Comparison of ENCODE assay signal across 1 cellular context in the genomic region with DNA sequence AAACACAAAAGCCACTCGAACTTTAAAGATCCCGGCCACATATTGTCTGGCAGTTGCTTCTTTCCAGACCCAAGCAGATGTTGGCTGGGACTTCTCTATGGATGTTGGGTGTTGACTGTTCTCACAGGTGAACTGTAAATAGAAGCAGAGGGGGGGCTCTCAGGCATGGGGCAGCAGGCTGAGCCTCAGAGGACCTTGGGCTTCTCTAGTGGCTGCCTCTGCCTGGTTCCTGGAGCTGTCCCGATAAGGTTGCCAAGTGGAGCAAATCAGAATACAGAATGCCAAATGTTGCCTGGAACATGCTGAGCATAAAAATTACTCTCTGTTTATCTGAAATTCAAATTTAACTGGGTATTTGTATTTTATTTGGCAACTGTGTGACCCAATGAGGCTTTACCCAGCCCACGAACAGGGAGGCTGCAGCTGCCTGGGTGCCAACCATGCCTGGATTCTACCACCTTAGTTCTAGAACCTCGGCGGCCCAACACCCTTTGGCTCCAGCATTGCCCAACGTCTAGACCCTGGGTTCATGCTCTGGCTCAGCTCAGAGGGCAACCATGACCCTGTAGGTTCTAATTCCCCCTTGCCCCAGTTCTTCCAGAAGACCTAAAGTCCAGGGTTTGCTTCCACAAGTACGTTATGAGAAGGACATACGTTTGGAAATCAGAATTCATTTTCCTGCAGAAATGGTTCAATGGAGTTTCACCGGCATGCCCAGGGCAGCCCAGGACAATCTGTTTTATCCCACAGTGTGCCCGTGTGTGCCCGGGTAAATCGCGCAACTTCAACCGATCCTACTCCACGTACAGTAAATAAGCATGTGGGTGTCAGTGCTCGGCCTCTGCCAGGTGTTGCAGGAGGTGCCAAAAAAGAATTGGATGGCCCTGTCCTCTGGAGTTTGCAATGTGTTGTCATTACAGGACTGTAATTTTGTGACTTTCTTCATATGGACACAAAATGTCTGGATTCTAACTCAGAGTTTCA.
TF ChIP-seq lines count a peak whose summit lies in the region.

No MANE protein-coding gene starts in this region.

TF ChIP-seq in HepG2, 621 proteins besides CTCF, POLR2A, EP300 and RAD21 (continued from another document and continues in another):
- TF ChIP-seq, protein P1, sequence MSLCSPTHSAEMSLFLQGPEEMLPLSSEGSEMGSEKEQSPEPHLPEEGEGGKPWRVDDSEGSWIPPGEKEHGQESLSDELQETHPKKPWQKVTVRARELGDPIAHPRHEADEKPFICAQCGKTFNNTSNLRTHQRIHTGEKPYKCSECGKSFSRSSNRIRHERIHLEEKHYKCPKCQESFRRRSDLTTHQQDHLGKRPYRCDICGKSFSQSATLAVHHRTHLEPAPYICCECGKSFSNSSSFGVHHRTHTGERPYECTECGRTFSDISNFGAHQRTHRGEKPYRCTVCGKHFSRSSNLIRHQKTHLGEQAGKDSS (CRISPR knock-in tag; IDR thresholded peaks at IDR 0.05; ENCODE audit: borderline replicate concordance, low read depth) = no peak
- no peak for TF ChIP-seq SOX6 (IDR thresholded peaks at IDR 0.05)
- TF ChIP-seq SOX6 (CRISPR knock-in tag; IDR thresholded peaks at IDR 0.05) = peak; percentile 64
- 0 out of 2 replicates have a peak, but pooled peaks have one; percentile 43 for TF ChIP-seq SNAI1 (CRISPR knock-in tag; IDR thresholded peaks at IDR 0.05; ENCODE audit: borderline replicate concordance)
- no peak for TF ChIP-seq MBNL3 (CRISPR knock-in tag; conservative IDR thresholded peaks at IDR 0.05)
- TF ChIP-seq RXRA (CRISPR knock-in tag; IDR thresholded peaks at IDR 0.05) = 0 out of 2 replicates have a peak, but pooled peaks have one; percentile 25
- TF ChIP-seq, protein P2, sequence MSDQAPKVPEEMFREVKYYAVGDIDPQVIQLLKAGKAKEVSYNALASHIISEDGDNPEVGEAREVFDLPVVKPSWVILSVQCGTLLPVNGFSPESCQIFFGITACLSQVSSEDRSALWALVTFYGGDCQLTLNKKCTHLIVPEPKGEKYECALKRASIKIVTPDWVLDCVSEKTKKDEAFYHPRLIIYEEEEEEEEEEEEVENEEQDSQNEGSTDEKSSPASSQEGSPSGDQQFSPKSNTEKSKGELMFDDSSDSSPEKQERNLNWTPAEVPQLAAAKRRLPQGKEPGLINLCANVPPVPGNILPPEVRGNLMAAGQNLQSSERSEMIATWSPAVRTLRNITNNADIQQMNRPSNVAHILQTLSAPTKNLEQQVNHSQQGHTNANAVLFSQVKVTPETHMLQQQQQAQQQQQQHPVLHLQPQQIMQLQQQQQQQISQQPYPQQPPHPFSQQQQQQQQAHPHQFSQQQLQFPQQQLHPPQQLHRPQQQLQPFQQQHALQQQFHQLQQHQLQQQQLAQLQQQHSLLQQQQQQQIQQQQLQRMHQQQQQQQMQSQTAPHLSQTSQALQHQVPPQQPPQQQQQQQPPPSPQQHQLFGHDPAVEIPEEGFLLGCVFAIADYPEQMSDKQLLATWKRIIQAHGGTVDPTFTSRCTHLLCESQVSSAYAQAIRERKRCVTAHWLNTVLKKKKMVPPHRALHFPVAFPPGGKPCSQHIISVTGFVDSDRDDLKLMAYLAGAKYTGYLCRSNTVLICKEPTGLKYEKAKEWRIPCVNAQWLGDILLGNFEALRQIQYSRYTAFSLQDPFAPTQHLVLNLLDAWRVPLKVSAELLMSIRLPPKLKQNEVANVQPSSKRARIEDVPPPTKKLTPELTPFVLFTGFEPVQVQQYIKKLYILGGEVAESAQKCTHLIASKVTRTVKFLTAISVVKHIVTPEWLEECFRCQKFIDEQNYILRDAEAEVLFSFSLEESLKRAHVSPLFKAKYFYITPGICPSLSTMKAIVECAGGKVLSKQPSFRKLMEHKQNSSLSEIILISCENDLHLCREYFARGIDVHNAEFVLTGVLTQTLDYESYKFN (CRISPR knock-in tag; conservative IDR thresholded peaks at IDR 0.05) = peak; percentile 76
- TF ChIP-seq HHEX (CRISPR knock-in tag; IDR thresholded peaks at IDR 0.05) = no peak
- peak; percentile 80 for TF ChIP-seq GATAD2A (CRISPR knock-in tag; IDR thresholded peaks at IDR 0.05)
- peak; percentile 69; the same call in 1 of the 2 replicates for TF ChIP-seq FOXK1 (CRISPR knock-in tag; IDR thresholded peaks at IDR 0.05; ENCODE audit: borderline replicate concordance, low read depth)
- TF ChIP-seq, protein P3, sequence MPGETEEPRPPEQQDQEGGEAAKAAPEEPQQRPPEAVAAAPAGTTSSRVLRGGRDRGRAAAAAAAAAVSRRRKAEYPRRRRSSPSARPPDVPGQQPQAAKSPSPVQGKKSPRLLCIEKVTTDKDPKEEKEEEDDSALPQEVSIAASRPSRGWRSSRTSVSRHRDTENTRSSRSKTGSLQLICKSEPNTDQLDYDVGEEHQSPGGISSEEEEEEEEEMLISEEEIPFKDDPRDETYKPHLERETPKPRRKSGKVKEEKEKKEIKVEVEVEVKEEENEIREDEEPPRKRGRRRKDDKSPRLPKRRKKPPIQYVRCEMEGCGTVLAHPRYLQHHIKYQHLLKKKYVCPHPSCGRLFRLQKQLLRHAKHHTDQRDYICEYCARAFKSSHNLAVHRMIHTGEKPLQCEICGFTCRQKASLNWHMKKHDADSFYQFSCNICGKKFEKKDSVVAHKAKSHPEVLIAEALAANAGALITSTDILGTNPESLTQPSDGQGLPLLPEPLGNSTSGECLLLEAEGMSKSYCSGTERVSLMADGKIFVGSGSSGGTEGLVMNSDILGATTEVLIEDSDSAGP (CRISPR knock-in tag; IDR thresholded peaks at IDR 0.05; ENCODE audit: borderline replicate concordance) = 0 out of 2 replicates have a peak, but pooled peaks have one; percentile 47
- TF ChIP-seq ZNF761 (CRISPR knock-in tag; conservative IDR thresholded peaks at IDR 0.05) = no peak
- no peak for TF ChIP-seq ZIK1 (CRISPR knock-in tag; IDR thresholded peaks at IDR 0.05; ENCODE audit: borderline replicate concordance, low read depth)
- TF ChIP-seq, protein P4, sequence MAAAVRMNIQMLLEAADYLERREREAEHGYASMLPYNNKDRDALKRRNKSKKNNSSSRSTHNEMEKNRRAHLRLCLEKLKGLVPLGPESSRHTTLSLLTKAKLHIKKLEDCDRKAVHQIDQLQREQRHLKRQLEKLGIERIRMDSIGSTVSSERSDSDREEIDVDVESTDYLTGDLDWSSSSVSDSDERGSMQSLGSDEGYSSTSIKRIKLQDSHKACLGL (CRISPR knock-in tag; IDR thresholded peaks at IDR 0.05) = no peak
- TF ChIP-seq SIN3A (IDR thresholded peaks at IDR 0.05; ENCODE audit: borderline replicate concordance, low read depth, low read length) = no peak
- TF ChIP-seq, protein P5, sequence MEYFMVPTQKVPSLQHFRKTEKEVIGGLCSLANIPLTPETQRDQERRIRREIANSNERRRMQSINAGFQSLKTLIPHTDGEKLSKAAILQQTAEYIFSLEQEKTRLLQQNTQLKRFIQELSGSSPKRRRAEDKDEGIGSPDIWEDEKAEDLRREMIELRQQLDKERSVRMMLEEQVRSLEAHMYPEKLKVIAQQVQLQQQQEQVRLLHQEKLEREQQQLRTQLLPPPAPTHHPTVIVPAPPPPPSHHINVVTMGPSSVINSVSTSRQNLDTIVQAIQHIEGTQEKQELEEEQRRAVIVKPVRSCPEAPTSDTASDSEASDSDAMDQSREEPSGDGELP (IDR thresholded peaks at IDR 0.05; ENCODE audit: borderline replicate concordance, low read depth) = peak; percentile 80; the same call in 1 of the 2 replicates
- TF ChIP-seq ZNF749 (CRISPR knock-in tag; IDR thresholded peaks at IDR 0.05; ENCODE audit: borderline replicate concordance) = no peak
- TF ChIP-seq ZBTB20 (CRISPR knock-in tag; IDR thresholded peaks at IDR 0.05; ENCODE audit: borderline replicate concordance, low read depth) = no peak
- TF ChIP-seq, protein P6, sequence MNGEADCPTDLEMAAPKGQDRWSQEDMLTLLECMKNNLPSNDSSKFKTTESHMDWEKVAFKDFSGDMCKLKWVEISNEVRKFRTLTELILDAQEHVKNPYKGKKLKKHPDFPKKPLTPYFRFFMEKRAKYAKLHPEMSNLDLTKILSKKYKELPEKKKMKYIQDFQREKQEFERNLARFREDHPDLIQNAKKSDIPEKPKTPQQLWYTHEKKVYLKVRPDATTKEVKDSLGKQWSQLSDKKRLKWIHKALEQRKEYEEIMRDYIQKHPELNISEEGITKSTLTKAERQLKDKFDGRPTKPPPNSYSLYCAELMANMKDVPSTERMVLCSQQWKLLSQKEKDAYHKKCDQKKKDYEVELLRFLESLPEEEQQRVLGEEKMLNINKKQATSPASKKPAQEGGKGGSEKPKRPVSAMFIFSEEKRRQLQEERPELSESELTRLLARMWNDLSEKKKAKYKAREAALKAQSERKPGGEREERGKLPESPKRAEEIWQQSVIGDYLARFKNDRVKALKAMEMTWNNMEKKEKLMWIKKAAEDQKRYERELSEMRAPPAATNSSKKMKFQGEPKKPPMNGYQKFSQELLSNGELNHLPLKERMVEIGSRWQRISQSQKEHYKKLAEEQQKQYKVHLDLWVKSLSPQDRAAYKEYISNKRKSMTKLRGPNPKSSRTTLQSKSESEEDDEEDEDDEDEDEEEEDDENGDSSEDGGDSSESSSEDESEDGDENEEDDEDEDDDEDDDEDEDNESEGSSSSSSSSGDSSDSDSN (CRISPR knock-in tag; IDR thresholded peaks at IDR 0.05) = 0 out of 2 replicates have a peak, but pooled peaks have one; percentile 40
- 0 out of 2 replicates have a peak, but pooled peaks have one; percentile 20 for TF ChIP-seq ZNF441 (CRISPR knock-in tag; IDR thresholded peaks at IDR 0.05; ENCODE audit: borderline replicate concordance)
- TF ChIP-seq, protein P7, sequence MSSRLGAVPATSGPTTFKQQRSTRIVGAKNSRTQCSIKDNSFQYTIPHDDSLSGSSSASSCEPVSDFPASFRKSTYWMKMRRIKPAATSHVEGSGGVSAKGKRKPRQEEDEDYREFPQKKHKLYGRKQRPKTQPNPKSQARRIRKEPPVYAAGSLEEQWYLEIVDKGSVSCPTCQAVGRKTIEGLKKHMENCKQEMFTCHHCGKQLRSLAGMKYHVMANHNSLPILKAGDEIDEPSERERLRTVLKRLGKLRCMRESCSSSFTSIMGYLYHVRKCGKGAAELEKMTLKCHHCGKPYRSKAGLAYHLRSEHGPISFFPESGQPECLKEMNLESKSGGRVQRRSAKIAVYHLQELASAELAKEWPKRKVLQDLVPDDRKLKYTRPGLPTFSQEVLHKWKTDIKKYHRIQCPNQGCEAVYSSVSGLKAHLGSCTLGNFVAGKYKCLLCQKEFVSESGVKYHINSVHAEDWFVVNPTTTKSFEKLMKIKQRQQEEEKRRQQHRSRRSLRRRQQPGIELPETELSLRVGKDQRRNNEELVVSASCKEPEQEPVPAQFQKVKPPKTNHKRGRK (CRISPR knock-in tag; IDR thresholded peaks at IDR 0.05) = no peak
- TF ChIP-seq ZNF496 (CRISPR knock-in tag; IDR thresholded peaks at IDR 0.05; ENCODE audit: insufficient replicate concordance) = no peak
- TF ChIP-seq, protein P8, sequence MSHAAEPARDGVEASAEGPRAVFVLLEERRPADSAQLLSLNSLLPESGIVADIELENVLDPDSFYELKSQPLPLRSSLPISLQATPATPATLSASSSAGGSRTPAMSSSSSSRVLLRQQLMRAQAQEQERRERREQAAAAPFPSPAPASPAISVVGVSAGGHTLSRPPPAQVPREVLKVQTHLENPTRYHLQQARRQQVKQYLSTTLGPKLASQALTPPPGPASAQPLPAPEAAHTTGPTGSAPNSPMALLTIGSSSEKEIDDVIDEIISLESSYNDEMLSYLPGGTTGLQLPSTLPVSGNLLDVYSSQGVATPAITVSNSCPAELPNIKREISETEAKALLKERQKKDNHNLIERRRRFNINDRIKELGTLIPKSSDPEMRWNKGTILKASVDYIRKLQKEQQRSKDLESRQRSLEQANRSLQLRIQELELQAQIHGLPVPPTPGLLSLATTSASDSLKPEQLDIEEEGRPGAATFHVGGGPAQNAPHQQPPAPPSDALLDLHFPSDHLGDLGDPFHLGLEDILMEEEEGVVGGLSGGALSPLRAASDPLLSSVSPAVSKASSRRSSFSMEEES (CRISPR knock-in tag; IDR thresholded peaks at IDR 0.05) = 0 out of 2 replicates have a peak, but pooled peaks have one; percentile 28
- TF ChIP-seq MLLT10 (CRISPR knock-in tag; IDR thresholded peaks at IDR 0.05) = no peak
- peak; percentile 76; the same call in 1 of the 2 replicates for TF ChIP-seq FOXO1 (CRISPR knock-in tag; IDR thresholded peaks at IDR 0.05)
- TF ChIP-seq, protein P9, sequence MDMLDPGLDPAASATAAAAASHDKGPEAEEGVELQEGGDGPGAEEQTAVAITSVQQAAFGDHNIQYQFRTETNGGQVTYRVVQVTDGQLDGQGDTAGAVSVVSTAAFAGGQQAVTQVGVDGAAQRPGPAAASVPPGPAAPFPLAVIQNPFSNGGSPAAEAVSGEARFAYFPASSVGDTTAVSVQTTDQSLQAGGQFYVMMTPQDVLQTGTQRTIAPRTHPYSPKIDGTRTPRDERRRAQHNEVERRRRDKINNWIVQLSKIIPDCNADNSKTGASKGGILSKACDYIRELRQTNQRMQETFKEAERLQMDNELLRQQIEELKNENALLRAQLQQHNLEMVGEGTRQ (IDR thresholded peaks at IDR 0.05; ENCODE audit: low read depth, low read length) = no peak
- TF ChIP-seq, protein P9 (CRISPR knock-in tag; IDR thresholded peaks at IDR 0.05; ENCODE audit: borderline replicate concordance) = no peak
- no peak for TF ChIP-seq ZNF121 (CRISPR knock-in tag; IDR thresholded peaks at IDR 0.05)
- 0 out of 2 replicates have a peak, but pooled peaks have one; percentile 57 for TF ChIP-seq BRCA1 (CRISPR knock-in tag; IDR thresholded peaks at IDR 0.05)
- TF ChIP-seq SALL1 (CRISPR knock-in tag; IDR thresholded peaks at IDR 0.05) = peak; percentile 75
- peak; percentile 74; the same call in 1 of the 2 replicates for TF ChIP-seq ZBTB42 (CRISPR knock-in tag; IDR thresholded peaks at IDR 0.05)
- peak; percentile 63; the same call in 1 of the 2 replicates for TF ChIP-seq SAP130 (CRISPR knock-in tag; IDR thresholded peaks at IDR 0.05; ENCODE audit: low read depth)
- TF ChIP-seq, protein P10, sequence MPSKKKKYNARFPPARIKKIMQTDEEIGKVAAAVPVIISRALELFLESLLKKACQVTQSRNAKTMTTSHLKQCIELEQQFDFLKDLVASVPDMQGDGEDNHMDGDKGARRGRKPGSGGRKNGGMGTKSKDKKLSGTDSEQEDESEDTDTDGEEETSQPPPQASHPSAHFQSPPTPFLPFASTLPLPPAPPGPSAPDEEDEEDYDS (CRISPR knock-in tag; IDR thresholded peaks at IDR 0.05) = 0 out of 2 replicates have a peak, but pooled peaks have one; percentile 16
- peak; percentile 49; the same call in 1 of the 2 replicates for TF ChIP-seq BCL6 (CRISPR knock-in tag; IDR thresholded peaks at IDR 0.05)
- peak; percentile 43; the same call in 1 of the 2 replicates for TF ChIP-seq ZMYM4 (CRISPR knock-in tag; IDR thresholded peaks at IDR 0.05)
- TF ChIP-seq SMC3 (IDR thresholded peaks at IDR 0.05; ENCODE audit: low read length) = peak; percentile 25; the same call in 1 of the 2 replicates
